Comparison of ENCODE assay signal across 29 cellular contexts in the genomic region with DNA sequence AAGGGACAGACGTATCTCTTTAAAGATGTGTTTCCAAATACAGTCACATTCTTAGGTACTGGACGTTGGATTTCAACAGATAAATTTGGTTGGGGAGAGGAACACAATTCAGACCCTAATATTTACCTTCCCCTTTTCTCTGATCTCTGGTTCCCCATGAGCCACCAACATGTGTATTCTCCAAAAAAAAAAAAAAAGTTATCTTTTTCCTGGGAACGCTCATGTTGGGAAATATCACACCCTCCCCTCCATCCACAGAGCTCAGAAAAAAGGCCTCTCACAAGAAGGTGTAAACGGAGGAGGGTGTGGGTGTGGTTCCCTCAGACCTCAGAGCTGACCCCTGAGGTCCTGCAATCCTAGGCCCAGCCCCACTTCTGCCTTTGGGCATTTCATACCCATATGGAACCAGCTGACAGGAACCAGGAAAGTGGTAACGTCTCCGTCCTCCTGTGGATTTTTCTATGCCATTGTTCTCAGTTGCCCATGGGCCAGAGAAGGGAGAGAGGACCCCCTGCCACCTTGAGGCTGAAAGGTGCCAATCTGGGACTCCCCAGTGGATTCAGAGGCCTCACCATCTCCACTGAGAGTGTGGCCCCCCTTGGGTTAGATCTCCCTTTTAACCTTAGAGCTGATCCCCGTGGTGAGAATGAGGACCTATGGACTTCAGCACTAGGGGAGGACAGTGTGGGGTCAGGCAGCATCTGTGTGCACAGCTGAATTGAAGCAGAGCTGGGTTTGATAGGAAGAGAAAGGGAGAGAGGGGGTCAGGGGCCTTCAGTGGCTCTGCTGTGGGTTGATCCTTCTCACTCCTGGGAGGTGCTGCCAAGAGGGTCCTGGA. TPM values are rescaled to one million over a fixed set of nuclear protein-coding genes. Genes with fewer than 3 reads are reported as not detected.
"Had no signal": no experiment of that assay in that cellular context is flagged by ENCODE, and none has a peak within 500 bp of the region (broad histone marks: within the 10 kb centered on the region; RNA-seq: fewer than 3 reads in every experiment).

No MANE protein-coding gene starts in this region.

- DNase-seq: colonic mucosa; effector CD4-positive, alpha-beta T cell; endodermal cell; erythroblast; foreskin melanocyte; head of caudate nucleus; mesendoderm; naive B cell; posterior cingulate gyrus; spleen; stimulated activated CD4-positive, alpha-beta T cell treated with anti-CD3 and anti-CD28 coated beads, Interleukin-15, amount 100 ng/mL, for 24 hours; stimulated activated CD4-positive, alpha-beta T cell treated with anti-CD3 and anti-CD28 coated beads, Interleukin-1b, Interleukin-23, amount 100 ng/mL, for 48 hours; stimulated activated CD4-positive, alpha-beta T cell treated with anti-CD3 and anti-CD28 coated beads, Interleukin-4, amount 100 ng/mL, for 24 hours; stimulated activated naive B cell treated with anti-CD40 and anti-IgM and Interleukin-4, amounts not matched to agents 10 μg/mL and 1 μg/mL and 100 μg/mL, for 72 hours; stimulated activated naive CD8-positive, alpha-beta T cell treated with anti-CD3 and anti-CD28 coated beads, Interleukin-15, amount 100 ng/mL, for 72 hours; testis; transverse colon had no signal

- H3K36me3 Mint-ChIP-seq: naive B cell; stimulated activated naive B cell treated with anti-CD40 and anti-IgM and Interleukin-4, amounts not matched to agents 10 μg/mL and 1 μg/mL and 100 μg/mL, for 72 hours had no signal

- H3K36me3 ChIP-seq: colonic mucosa, spleen, transverse colon had no signal

- H3K9me3 ChIP-seq: colonic mucosa, testis, transverse colon had no signal

- H3K27ac ChIP-seq: colonic mucosa, hepatocyte, spleen, testis, transverse colon had no signal

- H3K4me3 ChIP-seq: colonic mucosa, hepatocyte, spleen, testis, transverse colon had no signal

- H3K9me3 Mint-ChIP-seq: endodermal cell; stimulated activated naive B cell treated with anti-CD40 and anti-IgM and Interleukin-4, amounts not matched to agents 10 μg/mL and 1 μg/mL and 100 μg/mL, for 72 hours had no signal

- ATAC-seq: sciatic nerve; stimulated activated naive B cell treated with anti-CD40 and anti-IgM and Interleukin-4, amounts not matched to agents 10 μg/mL and 1 μg/mL and 100 μg/mL, for 72 hours; stimulated activated naive CD8-positive, alpha-beta T cell treated with anti-CD3 and anti-CD28 coated beads, Interleukin-15, amount 100 ng/mL, for 72 hours had no signal

- H3K4me3 Mint-ChIP-seq: endodermal cell; nephron; stimulated activated naive B cell treated with anti-CD40 and anti-IgM and Interleukin-4, amounts not matched to agents 10 μg/mL and 1 μg/mL and 100 μg/mL, for 72 hours; stimulated activated naive CD8-positive, alpha-beta T cell treated with anti-CD3 and anti-CD28 coated beads, Interleukin-15, amount 100 ng/mL, for 72 hours had no signal

- H3K4me1 Mint-ChIP-seq: endodermal cell, nephron had no signal

- H3K27ac Mint-ChIP-seq: endodermal cell; nephron; stimulated activated naive B cell treated with anti-CD40 and anti-IgM and Interleukin-4, amounts not matched to agents 10 μg/mL and 1 μg/mL and 100 μg/mL, for 72 hours had no signal

- H3K27me3 ChIP-seq: colonic mucosa, hepatocyte, testis had no signal

- H3K4me1 ChIP-seq: colonic mucosa, testis, transverse colon had no signal

RNA-seq across cellular contexts. Expression of a gene that starts 8.4 kb away (rescaled TPM):
- total RNA-seq: dermis microvascular lymphatic vessel endothelial cell, endodermal cell, endothelial cell of umbilical vein, hepatocyte, kidney epithelial cell, lung microvascular endothelial cell, pulmonary artery endothelial cell, sciatic nerve, skeletal muscle tissue, subcutaneous adipose tissue, testis had no signal

RNA-seq across cellular contexts. Expression of a gene that starts 21.4 kb away (rescaled TPM):
- total RNA-seq: dermis microvascular lymphatic vessel endothelial cell, endothelial cell of umbilical vein, hepatocyte, kidney epithelial cell, lung microvascular endothelial cell, pulmonary artery endothelial cell had no signal

RNA-seq across cellular contexts. Expression of a gene that starts 31.7 kb away (rescaled TPM):
- total RNA-seq: colonic mucosa, dermis microvascular lymphatic vessel endothelial cell, endodermal cell, endothelial cell of umbilical vein, hepatocyte, kidney epithelial cell, liver, lung microvascular endothelial cell, omental fat pad, pulmonary artery endothelial cell, sciatic nerve, skeletal muscle tissue, spleen, subcutaneous adipose tissue, testis, transverse colon had no signal

RNA-seq across cellular contexts. Expression of a gene that starts 51.8 kb away (rescaled TPM):
- total RNA-seq: dermis microvascular lymphatic vessel endothelial cell, endodermal cell, endothelial cell of umbilical vein, kidney epithelial cell, lung microvascular endothelial cell, pulmonary artery endothelial cell had no signal
